10 cellular contexts compared by ENCODE assay signal in the genomic region with DNA sequence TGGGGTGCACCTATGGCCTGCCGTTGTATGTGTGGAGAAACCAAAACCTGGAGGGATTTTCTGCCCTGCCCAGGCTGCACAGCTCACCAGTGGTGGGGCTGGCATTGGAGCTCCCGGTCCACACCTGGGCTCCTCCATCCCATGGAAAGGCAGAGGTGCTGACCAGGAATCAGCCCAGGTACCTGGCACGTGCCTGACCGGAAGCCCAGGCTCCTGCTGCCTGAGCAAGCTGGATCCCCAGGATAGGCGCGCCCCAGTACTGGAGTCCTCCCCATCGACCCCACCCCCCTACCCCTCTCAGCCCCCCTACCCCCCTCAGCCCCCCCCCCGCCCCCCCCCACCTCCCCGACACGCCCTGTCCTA. TPM values are rescaled to one million over a fixed set of nuclear protein-coding genes. Genes with fewer than 3 reads are reported as not detected.
DNase-seq lines count a peak whose midpoint lies in the region; ATAC-seq and TF ChIP-seq lines count a peak whose summit lies in the region.
"Had no signal": no experiment of that assay in that cellular context is flagged by ENCODE, and none has a peak within 500 bp of the region (broad histone marks: within the 10 kb centered on the region; RNA-seq: fewer than 3 reads in every experiment).

No MANE protein-coding gene starts in this region.

- H3K4me1 ChIP-seq in transverse colon, result peaks cover 0 to 9% (median 4%) of the 10 kb centered on the region in 4 donors

- 61% methylated on average over 7 of the region's 10 CpGs; no CpG with 5 or more reads in 1 of the 2 donors for WGBS in transverse colon (ENCODE audit: low coverage in 1 of 2), 2 donors

- TF ChIP-seq CTCF in transverse colon (IDR thresholded peaks at IDR 0.05), result no peak

- no peaks in the 10 kb centered on the region for H3K27me3 ChIP-seq in transverse colon

- H3K4me3 Mint-ChIP-seq in activated T-cell treated with anti-CD3 and anti-CD28 coated beads, Interleukin-2, amount 50 U/mL, for 72 hours, result peak overlapping the region; percentile 81 to 94
- peak overlapping the region; percentile 75 for H3K4me3 Mint-ChIP-seq in activated naive CD8-positive, alpha-beta T cell treated with anti-CD3 and anti-CD28 coated beads, Interleukin-2, amount 50 U/mL, for 24 hours
- peak overlapping the region; percentile 91 for H3K4me3 Mint-ChIP-seq in memory B cell

- no peak for ATAC-seq in activated T-cell treated with anti-CD3 and anti-CD28 coated beads, Interleukin-2, amount 50 U/mL, for 72 hours (replicated peaks in 1 of 2)
- no peak for ATAC-seq in activated naive CD8-positive, alpha-beta T cell treated with anti-CD3 and anti-CD28 coated beads, Interleukin-2, amount 50 U/mL, for 24 hours
- ATAC-seq in memory B cell (ENCODE audit: low read depth), result no peak

- intact Hi-C loops in transverse colon (cut with DNase I; ENCODE audit: low total_unique reads), result loop anchor here (10.0 kb wide), 1 partner anchor 218 kb away; no protein-coding TSS in a partner anchor

- peaks cover 25% of the 10 kb centered on the region for H3K4me1 Mint-ChIP-seq in activated T-cell treated with anti-CD3 and anti-CD28 coated beads, Interleukin-2, amount 50 U/mL, for 72 hours (ENCODE audit: low read depth)
- H3K4me1 Mint-ChIP-seq in activated naive CD8-positive, alpha-beta T cell treated with anti-CD3 and anti-CD28 coated beads, Interleukin-2, amount 50 U/mL, for 24 hours, result peaks cover 14% of the 10 kb centered on the region
- H3K4me1 Mint-ChIP-seq in memory B cell, result no peaks in the 10 kb centered on the region

- H3K4me3 ChIP-seq in transverse colon, result peak overlapping the region in 3 of 4 donors; percentile 37 to 55 (median 46)
- H3K4me3 ChIP-seq: lung had no signal

- H3K9me3 ChIP-seq in transverse colon, result no peaks in the 10 kb centered on the region

- H3K27me3 Mint-ChIP-seq in activated T-cell treated with anti-CD3 and anti-CD28 coated beads, Interleukin-2, amount 50 U/mL, for 72 hours (ENCODE audit: low read depth), result no peaks in the 10 kb centered on the region
- H3K27me3 Mint-ChIP-seq in activated naive CD8-positive, alpha-beta T cell treated with anti-CD3 and anti-CD28 coated beads, Interleukin-2, amount 50 U/mL, for 24 hours, result no peaks in the 10 kb centered on the region
- H3K27me3 Mint-ChIP-seq in memory B cell, result no peaks in the 10 kb centered on the region

- no peak overlapping the region for H3K27ac Mint-ChIP-seq in activated T-cell treated with anti-CD3 and anti-CD28 coated beads, Interleukin-2, amount 50 U/mL, for 72 hours
- no peak overlapping the region for H3K27ac Mint-ChIP-seq in activated naive CD8-positive, alpha-beta T cell treated with anti-CD3 and anti-CD28 coated beads, Interleukin-2, amount 50 U/mL, for 24 hours
- H3K27ac Mint-ChIP-seq in memory B cell, result no peak overlapping the region

- no peaks in the 10 kb centered on the region for H3K36me3 Mint-ChIP-seq in activated T-cell treated with anti-CD3 and anti-CD28 coated beads, Interleukin-2, amount 50 U/mL, for 72 hours (ENCODE audit: insufficient read depth in 2 of 2)
- H3K36me3 Mint-ChIP-seq in activated naive CD8-positive, alpha-beta T cell treated with anti-CD3 and anti-CD28 coated beads, Interleukin-2, amount 50 U/mL, for 24 hours (ENCODE audit: low read depth), result no peaks in the 10 kb centered on the region
- H3K36me3 Mint-ChIP-seq in memory B cell, result no peaks in the 10 kb centered on the region

- in situ Hi-C loops in transverse colon (cut with MboI; ENCODE audit: low pct_ligation_motif_present in 1 of 4, low pct_unique_long_range_greater_than_20kb in 1 of 4, low sequenced_read_pairs in 3 of 4), result loop anchor here (10.0 to 25.0 kb wide), 2 partner anchors 218 to 415 kb away; no protein-coding TSS in a partner anchor

- TF ChIP-seq POLR2A in transverse colon (IDR thresholded peaks at IDR 0.05), result no peak

- no peak for TF ChIP-seq EP300 in transverse colon (IDR thresholded peaks at IDR 0.05; ENCODE audit: low read depth)

- H3K36me3 ChIP-seq in transverse colon, result no peaks in the 10 kb centered on the region

- DNase-seq in activated T-cell treated with anti-CD3 and anti-CD28 coated beads, Interleukin-2, amount 50 U/mL, for 72 hours, result no peak
- no peak for DNase-seq in activated T-cell treated with anti-CD3 and anti-CD28 coated beads, Interleukin-2, amount 50 U/mL, for 48 hours
- DNase-seq in activated naive CD8-positive, alpha-beta T cell treated with anti-CD3 and anti-CD28 coated beads, Interleukin-2, amount 50 U/mL, for 24 hours, result no peak
- DNase-seq in memory B cell (ENCODE audit: low spot score in 2 of 2) (no peak), transverse colon (no peak), pons (ENCODE audit: low spot score) (no peak), NCI-H187 treated with DMSO at 0.1 percent for 48 hours (lab: John Stamatoyannopoulos, UW) (no peak)
- no peak for DNase-seq in stimulated activated CD4-positive, alpha-beta T cell treated with anti-CD3 and anti-CD28 coated beads, Interleukin-12 subunit alpha, Interleukin-12 subunit beta, amount 100 ng/mL, for 4 hours
- DNase-seq: NCI-H510A had no signal

- no peaks in the 10 kb centered on the region for H3K9me3 Mint-ChIP-seq in activated T-cell treated with anti-CD3 and anti-CD28 coated beads, Interleukin-2, amount 50 U/mL, for 72 hours
- no peaks in the 10 kb centered on the region for H3K9me3 Mint-ChIP-seq in activated naive CD8-positive, alpha-beta T cell treated with anti-CD3 and anti-CD28 coated beads, Interleukin-2, amount 50 U/mL, for 24 hours
- H3K9me3 Mint-ChIP-seq in memory B cell, result no peaks in the 10 kb centered on the region

- H3K27ac ChIP-seq in transverse colon, result no peak overlapping the region

RNA-seq across cellular contexts. Expression of gene HMGA1, which starts 39.9 kb away (rescaled TPM):
- 100 to 1,000 TPM; 454 to 573 TPM for total RNA-seq in activated T-cell treated with anti-CD3 and anti-CD28 coated beads, Interleukin-2, amount 50 U/mL, for 72 hours
- 100 to 1,000 TPM in 1 of 4 donors, 10 to 100 TPM in 3; 23.2 to 112 (median 63.2) TPM for total RNA-seq in transverse colon

RNA-seq across cellular contexts. Expression of gene GRM4, which starts 50.9 kb away (rescaled TPM):
- under 1 TPM in 1 of 2 donors, not detected in 1; 0.07 TPM for total RNA-seq in activated T-cell treated with anti-CD3 and anti-CD28 coated beads, Interleukin-2, amount 50 U/mL, for 72 hours
- not detected for total RNA-seq in transverse colon

RNA-seq across cellular contexts. Expression of gene SMIM29, which starts 52.0 kb away (rescaled TPM):
- total RNA-seq in activated T-cell treated with anti-CD3 and anti-CD28 coated beads, Interleukin-2, amount 50 U/mL, for 72 hours, result 10 to 100 TPM; 22.8 to 26.7 TPM
- total RNA-seq in transverse colon, result 10 to 100 TPM in 3 of 4 donors, 1 to 10 TPM in 1; 8.2 to 14.9 (median 12.5) TPM

Comparison
In these comparisons a context has a peak if more than half of its experiments do, and no peak if none do; other contexts are left out.
1. RNA of gene HMGA1, which starts 39.9 kb away (total RNA-seq): 454 to 573 TPM in activated T-cell treated with anti-CD3 and anti-CD28 coated beads, Interleukin-2, amount 50 U/mL, for 72 hours; 23.2 to 112 TPM in transverse colon; every median in the first group is over 4 times any median in the second.
2. Peak in every context shown above with its lines, with median percentiles within 50 percentile points of each other: H3K4me3 Mint-ChIP-seq.